9 cellular contexts compared by ENCODE assay signal in genomic region chr12:117671734-117672133, GRCh38.
DNase-seq lines count a peak whose midpoint lies in the region; ATAC-seq and TF ChIP-seq lines count a peak whose summit lies in the region.
"Had no signal": no experiment of that assay in that cellular context is flagged by ENCODE, and none has a peak within 500 bp of the region (broad histone marks: within the 10 kb centered on the region; RNA-seq: fewer than 3 reads in every experiment).

No MANE protein-coding gene starts in this region.

- no peaks in the 10 kb centered on the region for H3K36me3 ChIP-seq in adrenal gland (replicated peaks in 1 of 2)

- WGBS in adrenal gland, 4 donors, result 35 to 51% (median 39%) methylated on average over 7 to 8 of the region's 8 CpGs

- no peak overlapping the region for H3K4me3 ChIP-seq in adrenal gland

- H3K27ac Mint-ChIP-seq in neural crest cell (ENCODE audit: unreplicated experiment), result no peak overlapping the region
- H3K27ac Mint-ChIP-seq: B cell had no signal

- H3K27ac ChIP-seq in adrenal gland, result no peak overlapping the region

- H3K36me3 Mint-ChIP-seq in neural crest cell (ENCODE audit: low read depth), result no peaks in the 10 kb centered on the region

- no peaks in the 10 kb centered on the region for H3K9me3 ChIP-seq in adrenal gland (replicated peaks in 1 of 3)

- no peaks in the 10 kb centered on the region for H3K4me1 Mint-ChIP-seq in neural crest cell
- H3K4me1 Mint-ChIP-seq: B cell had no signal

- ATAC-seq in HG02938 (IDR thresholded peaks at IDR 0.05; ENCODE audit: unreplicated experiment) (no peak), HG03520 (IDR thresholded peaks at IDR 0.05; ENCODE audit: unreplicated experiment) (no peak)

- H3K27me3 ChIP-seq in adrenal gland, result no peaks in the 10 kb centered on the region

- H3K4me1 ChIP-seq in adrenal gland (replicated peaks in 1 of 2), result no peaks in the 10 kb centered on the region

- peak; percentile 30 for DNase-seq in NCI-H146 (lab: John Stamatoyannopoulos, UW)
- DNase-seq in NCI-H146 treated with DMSO at 0.1 percent for 48 hours (lab: John Stamatoyannopoulos, UW; ENCODE audit: unreplicated experiment), result no peak
- peak; percentile 0 to 10 for DNase-seq in Kasumi-1 (lab: John Stamatoyannopoulos, UW)
- DNase-seq in adrenal gland, result peak in 6 of 7 donors; percentile 22 to 43 (median 26)
- peak; percentile 33 for DNase-seq in neural crest cell (ENCODE audit: low read depth, low spot score)
- DNase-seq in posterior cingulate gyrus, result no peak

- H3K4me3 Mint-ChIP-seq in neural crest cell, result no peak overlapping the region
- H3K4me3 Mint-ChIP-seq: B cell had no signal

- peaks cover 72% of the 10 kb centered on the region for H3K27me3 Mint-ChIP-seq in neural crest cell (ENCODE audit: low read depth)

- TF ChIP-seq CTCF in adrenal gland (IDR thresholded peaks at IDR 0.05) (peak; percentile 15 to 44 (median 28)), neural crest cell (conservative IDR thresholded peaks at IDR 0.05) (peak; percentile 59)

- no peak for TF ChIP-seq POLR2A in adrenal gland (IDR thresholded peaks at IDR 0.05)

- peaks cover 2% of the 10 kb centered on the region for H3K9me3 Mint-ChIP-seq in neural crest cell

- intact Hi-C loops in adrenal gland (cut with DNase I), result no loop called here
- intact Hi-C loops in posterior cingulate gyrus (cut with DNase I), result no loop called here

Comparison
In these comparisons a context has a peak if more than half of its experiments do, and no peak if none do; other contexts are left out.
1. DNase-seq: peak in NCI-H146 (single experiment), Kasumi-1 (2 of 2), adrenal gland (6 of 7) and neural crest cell (single experiment); none in NCI-H146 treated with DMSO at 0.1 percent for 48 hours (single experiment) and posterior cingulate gyrus (0 of 10).